Comparison of ENCODE assay signal across 25 cellular contexts in genomic region chrX:2383735-2384134, GRCh38.
DNase-seq lines count a peak whose midpoint lies in the region; ATAC-seq, FAIRE-seq and TF ChIP-seq lines count a peak whose summit lies in the region.
"Had no signal": no experiment of that assay in that cellular context is flagged by ENCODE, and none has a peak within 500 bp of the region (broad histone marks: within the 10 kb centered on the region; RNA-seq: fewer than 3 reads in every experiment).

No MANE protein-coding gene starts in this region.

- H2AFZ ChIP-seq in mesenchymal stem cell (ENCODE audit: low read depth, low read length): no peak overlapping the region

- peaks cover 18% of the 10 kb centered on the region for H3K79me1 ChIP-seq in mesenchymal stem cell (replicated peaks; ENCODE audit: low read length, poor library complexity, severe bottlenecking)

- ATAC-seq in RWPE2 (ENCODE audit: low read depth) (peak; percentile 54; the same call in 2 of the 3 replicates), left colon (peak; percentile 98)
- ATAC-seq: GM12878, Panc1 had no signal

- DNase-seq in RWPE2 (ENCODE audit: low spot score) (no peak), epithelial cell of esophagus (ENCODE audit: low read depth) (peak; percentile 79), left colon (peak; percentile 10 to 50), small intestine (peak; percentile 56), erythroblast (lab: John Stamatoyannopoulos, UW) (no peak), DMS53 treated with DMSO at 0.1 percent for 48 hours (lab: John Stamatoyannopoulos, UW; ENCODE audit: unreplicated experiment) (no peak), caudate nucleus (lab: John Stamatoyannopoulos, UW) (no peak), mesenchymal stem cell (no peak)
- DNase-seq: ACHN; Caco-2; CD4-positive, alpha-beta T cell; DMS 273 treated with DMSO at 0.1 percent for 48 hours; DND-41; H7; MV-4-11; NCI-H1694; NCI-H2081; NCI-H2171; NCI-H345; NCI-H524; NCI-H774; NK-92 treated with Interleukin-12 subunit alpha and Interleukin-12 subunit beta, amount 100 ng/mL, for 24 hours had no signal

- no peak overlapping the region for H2BK12ac ChIP-seq in mesenchymal stem cell (ENCODE audit: low read length in 2 of 2)

- TF ChIP-seq CTCF in RWPE2 (IDR thresholded peaks at IDR 0.05; ENCODE audit: poor library complexity, severe bottlenecking) (no peak), epithelial cell of esophagus (IDR thresholded peaks at IDR 0.05; ENCODE audit: insufficient read depth, low read depth, low read length, missing control alignments) (no peak)

- H3K18ac ChIP-seq in mesenchymal stem cell (ENCODE audit: low read depth in 1 of 2, low read length in 2 of 2): no peak overlapping the region

- H2AK5ac ChIP-seq in mesenchymal stem cell (ENCODE audit: low read length, severe bottlenecking): no peak overlapping the region

- no peak for TF ChIP-seq POLR2A in erythroblast (IDR thresholded peaks at IDR 0.05; ENCODE audit: low read length)

- H3K27ac ChIP-seq in RWPE2 (ENCODE audit: poor library complexity, severe bottlenecking) (no peak overlapping the region), small intestine (ENCODE audit: low read depth in 1 of 2, low read length in 1 of 2) (peak overlapping the region in 1 of 2 donors; percentile 13), caudate nucleus (ENCODE audit: low read depth, low read length) (no peak overlapping the region), mesenchymal stem cell (ENCODE audit: low read length, poor library complexity, severe bottlenecking) (no peak overlapping the region)
- H3K27ac ChIP-seq: BLaER1 had no signal

- 8 to 73% (median 37%) methylated on average over 3 of the region's 3 CpGs for WGBS in small intestine, 3 donors
- WGBS in mesenchymal stem cell: 96% methylated on average over 3 of the region's 3 CpGs

- intact Hi-C loops in left colon (cut with DNase I, micrococcal nuclease): no loop called here

- no peak overlapping the region for H3K4me2 ChIP-seq in mesenchymal stem cell (ENCODE audit: low read length, poor library complexity, severe bottlenecking)
- H3K4me2 ChIP-seq: BLaER1 had no signal

- H2BK5ac ChIP-seq in mesenchymal stem cell (ENCODE audit: low read depth, low read length, poor library complexity, severe bottlenecking): no peak overlapping the region

- H3K36me3 ChIP-seq in RWPE2 (ENCODE audit: low read depth): no peaks in the 10 kb centered on the region
- no peaks in the 10 kb centered on the region for H3K36me3 ChIP-seq in small intestine (ENCODE audit: control insufficient read depth in 2 of 2, insufficient read depth in 2 of 2, low read length in 2 of 2)
- peaks cover under 1 to 5% of the 10 kb centered on the region in 2 experiments for H3K36me3 ChIP-seq in mesenchymal stem cell (ENCODE audit: control insufficient read depth in 1 of 2, insufficient read depth in 2 of 2, low read depth in 1 of 2, low read length in 2 of 2)

- H2BK15ac ChIP-seq in mesenchymal stem cell (ENCODE audit: low read depth, poor library complexity, severe bottlenecking): no peak overlapping the region

- H3K4me1 ChIP-seq in RWPE2 (ENCODE audit: insufficient read depth, poor library complexity, severe bottlenecking): peaks cover 3% of the 10 kb centered on the region
- no peaks in the 10 kb centered on the region for H3K4me1 ChIP-seq in small intestine (ENCODE audit: control insufficient read depth in 2 of 2, insufficient read depth in 1 of 2, low read depth in 1 of 2, low read length in 1 of 2)
- H3K4me1 ChIP-seq in mesenchymal stem cell (ENCODE audit: control insufficient read depth, insufficient read depth, low read depth, low read length): no peaks in the 10 kb centered on the region
- H3K4me1 ChIP-seq: BLaER1, Caco-2 had no signal

- no peak overlapping the region for H3K14ac ChIP-seq in mesenchymal stem cell (ENCODE audit: low read length in 2 of 2)

- no peak overlapping the region for H2BK120ac ChIP-seq in mesenchymal stem cell (ENCODE audit: low read depth, low read length)

- H3K27me3 ChIP-seq in RWPE2 (ENCODE audit: insufficient read depth, poor library complexity, severe bottlenecking) (no peaks in the 10 kb centered on the region), small intestine (ENCODE audit: control insufficient read depth in 2 of 2, insufficient read depth in 2 of 2, low read length in 2 of 2) (no peaks in the 10 kb centered on the region), mesenchymal stem cell (ENCODE audit: control insufficient read depth in 1 of 2, insufficient read depth in 1 of 2, low read length in 2 of 2) (no peaks in the 10 kb centered on the region)
- H3K27me3 ChIP-seq: BLaER1 had no signal

- H3K9me3 ChIP-seq in RWPE2 (ENCODE audit: severe bottlenecking) (no peaks in the 10 kb centered on the region), small intestine (ENCODE audit: control insufficient read depth, low read depth) (no peaks in the 10 kb centered on the region), mesenchymal stem cell (ENCODE audit: control insufficient read depth, low read length) (peaks cover 2% of the 10 kb centered on the region)

- H4K8ac ChIP-seq in mesenchymal stem cell (ENCODE audit: low read length): no peak overlapping the region

- H3K4ac ChIP-seq in mesenchymal stem cell (ENCODE audit: low read depth in 1 of 2, low read length in 2 of 2): no peak overlapping the region

- H3K9ac ChIP-seq in mesenchymal stem cell (ENCODE audit: low read length): no peak overlapping the region
- H3K9ac ChIP-seq: BLaER1 had no signal

- no peak overlapping the region for H3K23ac ChIP-seq in mesenchymal stem cell (ENCODE audit: low read length in 2 of 2)

- no peak for FAIRE-seq in small intestine (lab: Jason Lieb, UNC)

- no peak overlapping the region for H4K91ac ChIP-seq in mesenchymal stem cell (ENCODE audit: low read length)

- H3K4me3 ChIP-seq in RWPE2 (ENCODE audit: severe bottlenecking) (no peak overlapping the region), epithelial cell of esophagus (ENCODE audit: low read length) (no peak overlapping the region), small intestine (ENCODE audit: low read depth in 1 of 2, low read length in 2 of 2) (no peak overlapping the region), mesenchymal stem cell (ENCODE audit: insufficient read depth in 1 of 2, low read depth in 1 of 2, low read length in 2 of 2) (no peak overlapping the region)
- H3K4me3 ChIP-seq: BLaER1, GM12878 had no signal

Comparison
In these comparisons a context has a peak if more than half of its experiments do, and no peak if none do; other contexts are left out.
1. DNase-seq: peak in epithelial cell of esophagus (single experiment), left colon (2 of 2) and small intestine (single experiment); none in RWPE2 (single experiment), erythroblast (0 of 2), DMS53 treated with DMSO at 0.1 percent for 48 hours (single experiment), caudate nucleus (0 of 61) and mesenchymal stem cell (single experiment).